ENCODE assay signal across 28 cellular contexts in genomic region chr9:72474676-72475075, GRCh38. TPM values are rescaled to one million over a fixed set of nuclear protein-coding genes. Genes with fewer than 3 reads are reported as not detected.
DNase-seq lines count a peak whose midpoint lies in the region; ATAC-seq and TF ChIP-seq lines count a peak whose summit lies in the region.
"Had no signal": no experiment of that assay in that cellular context is flagged by ENCODE, and none has a peak within 500 bp of the region (broad histone marks: within the 10 kb centered on the region; RNA-seq: fewer than 3 reads in every experiment).

No MANE protein-coding gene starts in this region.

- H3K27ac ChIP-seq in SJSA1 (peak overlapping the region; percentile 20), transverse colon (peak overlapping the region in 3 of 4 donors; percentile 42 to 60 (median 59)), tibial artery (no peak overlapping the region)
- H3K27ac ChIP-seq: left ventricle myocardium inferior, RWPE1 had no signal

- H3K36me3 ChIP-seq in SJSA1, result no peaks in the 10 kb centered on the region
- no peaks in the 10 kb centered on the region for H3K36me3 ChIP-seq in transverse colon
- no peaks in the 10 kb centered on the region for H3K36me3 ChIP-seq in tibial artery
- H3K36me3 ChIP-seq: BE2C, left ventricle myocardium inferior, pancreas had no signal

- no peaks in the 10 kb centered on the region for H3K27me3 Mint-ChIP-seq in activated T-cell treated with anti-CD3 and anti-CD28 coated beads, Interleukin-2, amount 50 U/mL, for 72 hours (ENCODE audit: low read depth)
- H3K27me3 Mint-ChIP-seq: activated CD4-positive, alpha-beta memory T cell treated with anti-CD3 and anti-CD28 coated beads for 36 hours had no signal

- peaks cover 2 to 3% of the 10 kb centered on the region in 2 donors for H3K9me3 Mint-ChIP-seq in activated T-cell treated with anti-CD3 and anti-CD28 coated beads, Interleukin-2, amount 50 U/mL, for 72 hours
- H3K9me3 Mint-ChIP-seq: activated CD4-positive, alpha-beta memory T cell treated with anti-CD3 and anti-CD28 coated beads for 36 hours; activated T-helper 2 cell treated with anti-CD3 and anti-CD28 coated beads, Interferon-gamma antibody, Interleukin-2, Interleukin-4, amounts not matched to agents 10 μg/mL and 5 μg/mL and 100 μg/mL, durations not matched to agents 14 hours and 24 hours and 36 hours had no signal

- in situ Hi-C loops in transverse colon (cut with MboI; ENCODE audit: low pct_ligation_motif_present in 1 of 4, low pct_unique_long_range_greater_than_20kb in 1 of 4, low sequenced_read_pairs in 3 of 4), result loop anchor here in 2 of 4 donors (10.0 to 25.0 kb wide), 2 partner anchors 60 to 88 kb away; no protein-coding TSS in a partner anchor

- peaks cover 1 to 4% of the 10 kb centered on the region in 2 donors for H3K36me3 Mint-ChIP-seq in activated T-cell treated with anti-CD3 and anti-CD28 coated beads, Interleukin-2, amount 50 U/mL, for 72 hours (ENCODE audit: insufficient read depth in 2 of 2)
- H3K36me3 Mint-ChIP-seq: activated CD4-positive, alpha-beta memory T cell treated with anti-CD3 and anti-CD28 coated beads for 36 hours had no signal

- TF ChIP-seq CTCF in transverse colon (IDR thresholded peaks at IDR 0.05) (no peak), tibial artery (IDR thresholded peaks at IDR 0.05) (no peak)

- DNase-seq in activated T-cell treated with anti-CD3 and anti-CD28 coated beads, Interleukin-2, amount 50 U/mL, for 72 hours, result no peak
- DNase-seq in activated T-cell treated with anti-CD3 and anti-CD28 coated beads, Interleukin-2, amount 50 U/mL, for 1 hour, result no peak
- DNase-seq in SJSA1 (ENCODE audit: low read depth in 1 of 2, low spot score in 2 of 2), result peak in 1 of 2 experiments; percentile 31
- peak; percentile 50 for DNase-seq in fibroblast of peridontal ligament (ENCODE audit: extremely low read depth)
- DNase-seq in transverse colon, result no peak
- DNase-seq in ureter (ENCODE audit: low spot score), result no peak
- no peak for DNase-seq in tibial artery
- DNase-seq: activated CD4-positive, alpha-beta memory T cell treated with anti-CD3 and anti-CD28 coated beads for 36 hours; BE2C; DMS153; effector memory CD4-positive, alpha-beta T cell; islet precursor cell; left ventricle myocardium inferior; mesendoderm; NCI-H1105 treated with DMSO at 0.1 percent for 48 hours; NCI-H1930; NCI-H2171 treated with DMSO at 0.1 percent for 48 hours; NCI-H510A treated with DMSO at 0.1 percent for 48 hours; pancreas; retina; stimulated activated naive CD8-positive, alpha-beta T cell treated with anti-CD3 and anti-CD28 coated beads, Interleukin-15, Interleukin-2, amounts not matched to agents 100 U/mL and 50 U/mL, for 24 hours; T-helper 2 cell had no signal

- peaks cover 59% of the 10 kb centered on the region for H3K4me1 Mint-ChIP-seq in activated T-cell treated with anti-CD3 and anti-CD28 coated beads, Interleukin-2, amount 50 U/mL, for 72 hours (ENCODE audit: low read depth)

- H3K9me3 ChIP-seq in SJSA1 (replicated peaks), result no peaks in the 10 kb centered on the region
- no peaks in the 10 kb centered on the region for H3K9me3 ChIP-seq in transverse colon
- no peaks in the 10 kb centered on the region for H3K9me3 ChIP-seq in tibial artery
- H3K9me3 ChIP-seq: BE2C, left ventricle myocardium inferior, pancreas had no signal

- H3K27me3 ChIP-seq in SJSA1 (replicated peaks) (no peaks in the 10 kb centered on the region), transverse colon (no peaks in the 10 kb centered on the region), tibial artery (no peaks in the 10 kb centered on the region)
- H3K27me3 ChIP-seq: BE2C, pancreas had no signal

- no peak for TF ChIP-seq EP300 in transverse colon (IDR thresholded peaks at IDR 0.05; ENCODE audit: low read depth)

- no peak for TF ChIP-seq POLR2A in transverse colon (IDR thresholded peaks at IDR 0.05)

- H3K4me1 ChIP-seq in SJSA1 (replicated peaks) (peaks cover 51% of the 10 kb centered on the region), transverse colon (peaks cover 0 to 43% (median 24%) of the 10 kb centered on the region in 4 donors), tibial artery (peaks cover 0 to 9% (median 2%) of the 10 kb centered on the region in 4 donors)
- H3K4me1 ChIP-seq: BE2C had no signal

- peak overlapping the region; percentile 57 for H3K27ac Mint-ChIP-seq in activated T-cell treated with anti-CD3 and anti-CD28 coated beads, Interleukin-2, amount 50 U/mL, for 72 hours

- H3K4me3 Mint-ChIP-seq in activated T-cell treated with anti-CD3 and anti-CD28 coated beads, Interleukin-2, amount 50 U/mL, for 72 hours, result no peak overlapping the region
- H3K4me3 Mint-ChIP-seq: activated CD4-positive, alpha-beta memory T cell treated with anti-CD3 and anti-CD28 coated beads for 36 hours had no signal

- ATAC-seq in activated T-cell treated with anti-CD3 and anti-CD28 coated beads, Interleukin-2, amount 50 U/mL, for 72 hours (replicated peaks in 1 of 2), result no peak
- ATAC-seq in HG03280 (IDR thresholded peaks at IDR 0.05; ENCODE audit: unreplicated experiment), result no peak
- ATAC-seq: activated naive CD4-positive, alpha-beta T cell treated with anti-CD3 and anti-CD28 coated beads, Interleukin-2, amount 50 U/mL, for 72 hours; pancreas; stimulated activated naive CD8-positive, alpha-beta T cell treated with anti-CD3 and anti-CD28 coated beads, Interleukin-15, Interleukin-2, amounts not matched to agents 100 U/mL and 50 U/mL, for 24 hours had no signal

- intact Hi-C loops in transverse colon (cut with DNase I; ENCODE audit: low total_unique reads) (no loop called here), tibial artery (cut with DNase I; ENCODE audit: low total_unique reads) (no loop called here)

- H3K4me3 ChIP-seq in SJSA1 (no peak overlapping the region), transverse colon (no peak overlapping the region), tibial artery (no peak overlapping the region)
- H3K4me3 ChIP-seq: left ventricle myocardium inferior, pancreas had no signal

- WGBS in transverse colon (ENCODE audit: low coverage in 1 of 2), 2 donors, result 68 to 75% methylated on average over 2 of the region's 2 CpGs

RNA-seq across cellular contexts. Expression of gene TMC1, which starts 46.7 kb away (rescaled TPM):
- under 1 TPM in 1 of 2 donors, not detected in 1; 0.43 TPM for total RNA-seq in activated T-cell treated with anti-CD3 and anti-CD28 coated beads, Interleukin-2, amount 50 U/mL, for 72 hours
- total RNA-seq in SJSA1 (2014; rRNA removed; shearing (Covaris generic)), result 0.06 and 0.84 TPM in 2 replicates
- total RNA-seq in transverse colon (under 1 TPM in 1 of 4 donors, not detected in 3; 0.32 TPM), ureter (3.5 TPM)
- total RNA-seq: activated CD4-positive, alpha-beta memory T cell treated with anti-CD3 and anti-CD28 coated beads for 36 hours; activated naive CD4-positive, alpha-beta T cell treated with anti-CD3 and anti-CD28 coated beads, Interleukin-2, amount 50 U/mL, for 72 hours; activated T-helper 2 cell treated with anti-CD3 and anti-CD28 coated beads, Interferon-gamma antibody, Interleukin-2, Interleukin-4, amounts not matched to agents 10 μg/mL and 5 μg/mL and 100 μg/mL, durations not matched to agents 14 hours and 24 hours and 36 hours; MCF 10A; OCI-LY7; pancreas had no signal

Comparison
In these comparisons a context has a peak if more than half of its experiments do, and no peak if none do; other contexts are left out.
1. H3K27ac ChIP-seq: peak in SJSA1 (single experiment) and transverse colon (3 of 4); none in tibial artery (0 of 2).